ENCODE assay signal across 8 cellular contexts in the genomic region with DNA sequence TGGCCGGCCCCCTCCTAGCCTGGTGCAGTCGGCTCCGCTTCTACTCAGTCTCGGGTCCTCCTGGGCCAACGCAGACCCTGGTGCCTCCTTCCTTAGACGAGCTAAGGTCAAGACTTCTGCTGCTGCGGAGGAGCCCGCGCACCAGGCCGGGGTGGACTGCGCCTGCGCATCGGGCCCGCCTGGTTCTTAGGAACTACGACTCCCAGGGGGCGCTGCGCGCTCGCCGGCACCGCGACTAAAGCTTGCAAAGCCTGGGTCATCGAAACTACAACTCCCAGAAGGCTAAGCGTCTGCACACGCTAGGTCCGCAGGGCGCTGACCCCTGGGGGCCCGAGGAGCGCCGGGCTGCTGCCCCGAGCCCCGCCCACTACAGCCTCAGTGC. TPM values are rescaled to one million over a fixed set of nuclear protein-coding genes. Genes with fewer than 3 reads are reported as not detected.
DNase-seq lines count a peak whose midpoint lies in the region; ATAC-seq lines count a peak whose summit lies in the region.

ZNF835 (minus strand) TSS at position 145 of the 382 bp plus-strand sequence. CDS start 6,559 bp downstream, outside the sequence.

- POLR2A ChIA-PET in activated CD8-positive, alpha-beta T cell treated with anti-CD3 and anti-CD28 coated beads, Interleukin-2, amount 10 ng/mL, durations not matched to agents 7 days and 5 days (lab: Charles Lee), result interaction anchor here (0.6 kb wide), 1 partner anchor 1011 kb away, joined by 3 read pairs; no protein-coding TSS in a partner anchor

- no peaks in the 10 kb centered on the region for H3K4me1 ChIP-seq in HUES64 (ENCODE audit: insufficient read depth, low read length)

- no peaks in the 10 kb centered on the region for H3K27me3 Mint-ChIP-seq in activated CD8-positive, alpha-beta T cell treated with anti-CD3 and anti-CD28 coated beads, Interleukin-2, amount 10 ng/mL, durations not matched to agents 7 days and 5 days (ENCODE audit: low read depth)

- H3K9me3 ChIP-seq in HUES64 (ENCODE audit: insufficient read depth, low read depth, low read length), result peaks cover 84% of the 10 kb centered on the region

- H3K9ac ChIP-seq in HUES64 (ENCODE audit: low read depth, low read length), result no peak within 1 kb of the TSS

- peaks cover 10% of the 10 kb centered on the region for H3K36me3 Mint-ChIP-seq in activated CD8-positive, alpha-beta T cell treated with anti-CD3 and anti-CD28 coated beads, Interleukin-2, amount 10 ng/mL, durations not matched to agents 7 days and 5 days (ENCODE audit: low read depth)

- peak; percentile 93 for ATAC-seq in activated CD8-positive, alpha-beta T cell treated with anti-CD3 and anti-CD28 coated beads, Interleukin-2, amount 10 ng/mL, durations not matched to agents 7 days and 5 days
- ATAC-seq in HG02970 (IDR thresholded peaks at IDR 0.05; ENCODE audit: low FRiP score, unreplicated experiment), result no peak
- ATAC-seq in HG03520 (IDR thresholded peaks at IDR 0.05; ENCODE audit: unreplicated experiment), result no peak
- no peak for ATAC-seq in GM18858 (IDR thresholded peaks at IDR 0.05; ENCODE audit: unreplicated experiment)

- no peaks in the 10 kb centered on the region for H3K27me3 ChIP-seq in HUES64 (ENCODE audit: insufficient read depth, low read length)

- 93% methylated on average over 32 of the region's 32 CpGs for WGBS in HUES64

- H3K36me3 ChIP-seq in HUES64 (ENCODE audit: insufficient read depth, low read length), result no peaks in the 10 kb centered on the region

- peak within 1 kb of the TSS; percentile 80 for H3K4me3 Mint-ChIP-seq in activated CD8-positive, alpha-beta T cell treated with anti-CD3 and anti-CD28 coated beads, Interleukin-2, amount 10 ng/mL, durations not matched to agents 7 days and 5 days

- CTCF ChIA-PET in activated CD8-positive, alpha-beta T cell treated with anti-CD3 and anti-CD28 coated beads, Interleukin-2, amount 10 ng/mL, durations not matched to agents 7 days and 5 days (lab: Charles Lee), result no interaction called here

- peak; percentile 88 for DNase-seq in activated CD8-positive, alpha-beta T cell treated with anti-CD3 and anti-CD28 coated beads, Interleukin-2, amount 10 ng/mL, durations not matched to agents 7 days and 5 days
- DNase-seq in effector CD4-positive, alpha-beta T cell, result peak; percentile 63
- DNase-seq in middle frontal gyrus (ENCODE audit: extremely low spot score, low spot score), result peak; percentile 93
- DNase-seq in stimulated activated CD8-positive, alpha-beta memory T cell treated with anti-CD3 and anti-CD28 coated beads, Interleukin-4, amount 100 ng/mL, for 24 hours (ENCODE audit: low read depth), result peak; percentile 76

- no peak within 1 kb of the TSS for H3K27ac ChIP-seq in HUES64 (ENCODE audit: low read depth, low read length)

- peaks cover 11% of the 10 kb centered on the region for H3K9me3 Mint-ChIP-seq in activated CD8-positive, alpha-beta T cell treated with anti-CD3 and anti-CD28 coated beads, Interleukin-2, amount 10 ng/mL, durations not matched to agents 7 days and 5 days (ENCODE audit: insufficient read depth)

- peak within 1 kb of the TSS; percentile 36; the same call in 1 of the 2 replicates for H3K4me3 ChIP-seq in HUES64 (ENCODE audit: low read length)

- H3K27ac Mint-ChIP-seq in activated CD8-positive, alpha-beta T cell treated with anti-CD3 and anti-CD28 coated beads, Interleukin-2, amount 10 ng/mL, durations not matched to agents 7 days and 5 days, result peak within 1 kb of the TSS; percentile 88

- peaks cover 12% of the 10 kb centered on the region for H3K4me1 Mint-ChIP-seq in activated CD8-positive, alpha-beta T cell treated with anti-CD3 and anti-CD28 coated beads, Interleukin-2, amount 10 ng/mL, durations not matched to agents 7 days and 5 days (ENCODE audit: low read depth)

RNA-seq across cellular contexts. Expression of gene ZNF835, which starts in this region (rescaled TPM):
- not detected for polyA plus RNA-seq in HUES64 (2013, experiment 1 of 2)
- polyA plus RNA-seq in HUES64 (2013, experiment 2 of 2), result not detected
- 1 to 10 TPM; 1.3 to 1.8 TPM for total RNA-seq in activated CD8-positive, alpha-beta T cell treated with anti-CD3 and anti-CD28 coated beads, Interleukin-2, amount 10 ng/mL, durations not matched to agents 7 days and 5 days
